2 cellular contexts compared by ENCODE assay signal in the genomic region with DNA sequence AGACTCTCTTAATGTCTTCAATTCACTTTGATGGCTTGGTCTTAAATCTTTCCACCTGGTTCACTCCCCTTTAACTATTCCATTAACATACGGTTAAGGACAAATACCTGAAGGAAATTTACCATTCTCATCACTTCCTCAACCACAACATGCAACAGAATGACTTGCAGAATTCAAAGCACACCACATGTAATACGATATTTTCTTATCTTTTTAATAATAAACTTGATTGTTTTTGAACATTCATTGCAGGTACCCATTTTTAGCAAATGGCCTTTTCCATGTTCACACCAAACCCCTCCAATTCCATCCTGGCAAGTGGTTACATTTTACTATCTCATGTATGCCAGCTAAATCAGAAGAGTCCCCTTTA.
A peak's percentile ranks its signal among the peaks of the same experiment; 100 is the strongest.
TF ChIP-seq lines count a peak whose summit lies in the region.

No MANE protein-coding gene starts in this region.

TF ChIP-seq in IMR-90, 13 proteins besides CTCF, POLR2A, EP300 and RAD21:
- TF ChIP-seq NFE2L2 (IDR thresholded peaks at IDR 0.05; ENCODE audit: low read depth, low read length), result 0 out of 2 replicates have a peak, but pooled peaks have one; percentile 16

TF ChIP-seq in K562, 482 proteins besides CTCF, POLR2A, EP300 and RAD21:
- peak; percentile 89 for TF ChIP-seq ZNF316 (IDR thresholded peaks at IDR 0.05)
- TF ChIP-seq NFE2 (IDR thresholded peaks at IDR 0.05; ENCODE audit: low read depth), result peak; percentile 73
- TF ChIP-seq MAFG (tag; conservative IDR thresholded peaks at IDR 0.05), result peak; percentile 86
- TF ChIP-seq C11orf30 (IDR thresholded peaks at IDR 0.05; ENCODE audit: low read depth), result peak; percentile 79
- TF ChIP-seq NFE2L1 (tag; IDR thresholded peaks at IDR 0.05; ENCODE audit: borderline replicate concordance, low read depth), result peak; percentile 71
